Comparison of ENCODE assay signal across 17 cellular contexts in genomic region chr5:136905571-136905970, GRCh38.
"Had no signal": no experiment of that assay in that cellular context is flagged by ENCODE, and none has a peak within 500 bp of the region (broad histone marks: within the 10 kb centered on the region; RNA-seq: fewer than 3 reads in every experiment).

No MANE protein-coding gene starts in this region.

- H3K27ac ChIP-seq: foreskin keratinocyte, hepatocyte, left ventricle myocardium inferior, lower lobe of right lung, pancreas had no signal

- H3K9me3 ChIP-seq: lower lobe of right lung, pancreas had no signal

- H3K4me3 ChIP-seq: hepatocyte, left ventricle myocardium inferior, lower lobe of right lung, pancreas had no signal

- DNase-seq: effector CD4-positive, alpha-beta T cell; endodermal cell; erythroblast; foreskin keratinocyte; kidney; left cardiac atrium; left ventricle myocardium inferior; lower lobe of right lung; naive B cell; occipital lobe; pancreas; right cardiac atrium; small intestine; stimulated activated CD4-positive, alpha-beta T cell treated with anti-CD3 and anti-CD28 coated beads, Interleukin-2, amount 100 ng/mL, for 48 hours; stimulated activated naive CD4-positive, alpha-beta T cell treated with Interleukin-2 at 50 U/mL for 16 hours; trophoblast cell had no signal

- H3K36me3 ChIP-seq: left ventricle myocardium inferior, lower lobe of right lung, pancreas had no signal

- H3K4me2 ChIP-seq: hepatocyte had no signal

- H3K4me1 ChIP-seq: foreskin keratinocyte, left ventricle myocardium inferior, lower lobe of right lung, pancreas had no signal

- ATAC-seq: foreskin keratinocyte, left cardiac atrium, lower lobe of right lung, pancreas, right cardiac atrium had no signal

- H2AFZ ChIP-seq: hepatocyte had no signal

- H3K27me3 ChIP-seq: foreskin keratinocyte, hepatocyte, pancreas had no signal

- H3K79me2 ChIP-seq: hepatocyte had no signal
